8 cellular contexts compared by ENCODE assay signal in genomic region chr9:35071814-35072460, GRCh38. TPM values are rescaled to one million over a fixed set of nuclear protein-coding genes. Genes with fewer than 3 reads are reported as not detected.
DNase-seq lines count a peak whose midpoint lies in the region; ATAC-seq and TF ChIP-seq lines count a peak whose summit lies in the region.

No MANE protein-coding gene starts in this region.

- peak overlapping the region; percentile 92 for H3K4me3 Mint-ChIP-seq in activated naive CD4-positive, alpha-beta T cell treated with anti-CD3 and anti-CD28 coated beads for 36 hours

- DNase-seq in ELR (ENCODE audit: low read depth) (peak; percentile 95), SJCRH30 (peak; percentile 76 to 78), germinal center (ENCODE audit: low spot score) (peak; percentile 87), occipital lobe (lab: John Stamatoyannopoulos, UW) (peak; percentile 54), suprapubic skin (ENCODE audit: low spot score in 2 of 2) (peak; percentile 91 to 93)
- DNase-seq in activated naive CD4-positive, alpha-beta T cell treated with anti-CD3 and anti-CD28 coated beads for 36 hours: peak; percentile 77

- TF ChIP-seq CTCF in KMS-11 (conservative IDR thresholded peaks at IDR 0.05; ENCODE audit: low read depth, low read length): peak; percentile 39; the same call in 1 of the 2 replicates
- TF ChIP-seq CTCF in suprapubic skin (IDR thresholded peaks at IDR 0.05): peak in 1 of 2 donors; percentile 42

- intact Hi-C loops in activated naive CD4-positive, alpha-beta T cell treated with anti-CD3 and anti-CD28 coated beads for 36 hours (cut with micrococcal nuclease): loop anchor here (1.0 to 10.0 kb wide), 10 partner anchors 8 to 747 kb away; partner anchors contain the start of genes CREB3, DNAI1, DNAJB5 and FAM219A

- H3K27ac ChIP-seq in KMS-11 (peak overlapping the region; percentile 100), SJCRH30 (peak overlapping the region; percentile 88), suprapubic skin (peak overlapping the region; percentile 100)

- peaks cover 63% of the 10 kb centered on the region for H3K36me3 Mint-ChIP-seq in activated naive CD4-positive, alpha-beta T cell treated with anti-CD3 and anti-CD28 coated beads for 36 hours (ENCODE audit: low read depth)

- peak; percentile 40 for ATAC-seq in GM21825 (IDR thresholded peaks at IDR 0.05; ENCODE audit: unreplicated experiment)

- peaks cover 37% of the 10 kb centered on the region for H4K20me1 ChIP-seq in KMS-11 (ENCODE audit: insufficient read depth)

- H3K27me3 ChIP-seq in KMS-11 (ENCODE audit: insufficient read depth, low read depth) (no peaks in the 10 kb centered on the region), SJCRH30 (no peaks in the 10 kb centered on the region), suprapubic skin (no peaks in the 10 kb centered on the region)

- no peaks in the 10 kb centered on the region for H3K9me3 Mint-ChIP-seq in activated naive CD4-positive, alpha-beta T cell treated with anti-CD3 and anti-CD28 coated beads for 36 hours

- 0% methylated on average over 11 of the region's 79 CpGs for WGBS in suprapubic skin

- H3K4me1 Mint-ChIP-seq in activated naive CD4-positive, alpha-beta T cell treated with anti-CD3 and anti-CD28 coated beads for 36 hours (ENCODE audit: low read depth): peaks cover 57% of the 10 kb centered on the region

- H3K9ac ChIP-seq in KMS-11: peak overlapping the region; percentile 99

- H3K9me3 ChIP-seq in SJCRH30 (replicated peaks) (no peaks in the 10 kb centered on the region), suprapubic skin (no peaks in the 10 kb centered on the region)

- peak overlapping the region; percentile 62 for H3K4me2 ChIP-seq in KMS-11

- CTCF ChIA-PET in activated naive CD4-positive, alpha-beta T cell treated with anti-CD3 and anti-CD28 coated beads for 36 hours (lab: Charles Lee): interaction anchor here (0.6 to 5.1 kb wide), 9 partner anchors 8 to 172 kb away, joined by 3 to 30 read pairs (median 3); partner anchors contain the start of gene PIGO

- no peak for TF ChIP-seq EP300 in suprapubic skin (IDR thresholded peaks at IDR 0.05)

- H2AFZ ChIP-seq in KMS-11 (ENCODE audit: low read depth): peak overlapping the region; percentile 31; the same call in 1 of the 2 replicates

- peak overlapping the region; percentile 96 for H3K27ac Mint-ChIP-seq in activated naive CD4-positive, alpha-beta T cell treated with anti-CD3 and anti-CD28 coated beads for 36 hours

- H3K4me3 ChIP-seq in KMS-11 (IDR thresholded peaks at IDR 0.05; ENCODE audit: insufficient read depth, low read depth, low read length) (no peak overlapping the region), SJCRH30 (peak overlapping the region; percentile 80), suprapubic skin (peak overlapping the region; percentile 96)

- H3K36me3 ChIP-seq in KMS-11 (ENCODE audit: insufficient read depth): peaks cover 16% of the 10 kb centered on the region; the same call in 1 of the 2 replicates
- peaks cover 51% of the 10 kb centered on the region for H3K36me3 ChIP-seq in SJCRH30
- peaks cover 12% of the 10 kb centered on the region for H3K36me3 ChIP-seq in suprapubic skin

- H3K4me1 ChIP-seq in KMS-11 (ENCODE audit: low read depth, poor library complexity, severe bottlenecking): peaks cover 42% of the 10 kb centered on the region
- no peaks in the 10 kb centered on the region; the same call in 1 of the 2 replicates for H3K4me1 ChIP-seq in SJCRH30
- peaks cover 31% of the 10 kb centered on the region for H3K4me1 ChIP-seq in suprapubic skin

- peak in 1 of 2 donors; percentile 27 for TF ChIP-seq POLR2A in suprapubic skin (IDR thresholded peaks at IDR 0.05)

- H3K27me3 Mint-ChIP-seq in activated naive CD4-positive, alpha-beta T cell treated with anti-CD3 and anti-CD28 coated beads for 36 hours (ENCODE audit: low read depth): no peaks in the 10 kb centered on the region

- peaks cover 53% of the 10 kb centered on the region for H3K79me2 ChIP-seq in KMS-11 (ENCODE audit: insufficient read depth, low read depth)

RNA-seq across cellular contexts. Expression of gene VCP, which starts 0.5 kb away (rescaled TPM):
- 219 and 225 TPM in 2 replicates for total RNA-seq in SJCRH30 (2014; rRNA removed; shearing (Covaris generic))
- total RNA-seq in activated naive CD4-positive, alpha-beta T cell treated with anti-CD3 and anti-CD28 coated beads for 36 hours: 100 to 1,000 TPM; 218 to 226 TPM
- 171 TPM for total RNA-seq in occipital lobe
- 100 to 1,000 TPM; 128 to 187 (median 159) TPM for total RNA-seq in suprapubic skin

RNA-seq across cellular contexts. Expression of gene FANCG, which starts 7.8 kb away (rescaled TPM):
- total RNA-seq in SJCRH30 (2014; rRNA removed; shearing (Covaris generic)): 60.4 and 83.6 TPM in 2 replicates
- total RNA-seq in activated naive CD4-positive, alpha-beta T cell treated with anti-CD3 and anti-CD28 coated beads for 36 hours: 100 to 1,000 TPM; 109 to 118 TPM
- 31.7 TPM for total RNA-seq in occipital lobe
- 10 to 100 TPM; 24.2 to 39.7 (median 28.3) TPM for total RNA-seq in suprapubic skin

RNA-seq across cellular contexts. Expression of gene PIGO, which starts 24.5 kb away (rescaled TPM):
- 9.7 and 10.1 TPM in 2 replicates for total RNA-seq in SJCRH30 (2014; rRNA removed; shearing (Covaris generic))
- total RNA-seq in activated naive CD4-positive, alpha-beta T cell treated with anti-CD3 and anti-CD28 coated beads for 36 hours: 10 to 100 TPM; 22.8 to 23.7 TPM
- total RNA-seq in occipital lobe (9.4 TPM), suprapubic skin (10 to 100 TPM; 14.5 to 26.3 (median 23.1) TPM)

RNA-seq across cellular contexts. Expression of gene STOML2, which starts 31.0 kb away (rescaled TPM):
- 147 and 148 TPM in 2 replicates for total RNA-seq in SJCRH30 (2014; rRNA removed; shearing (Covaris generic))
- total RNA-seq in activated naive CD4-positive, alpha-beta T cell treated with anti-CD3 and anti-CD28 coated beads for 36 hours: 100 to 1,000 TPM; 165 to 168 TPM
- 48.7 TPM for total RNA-seq in occipital lobe
- 10 to 100 TPM; 48.8 to 99.2 (median 91.1) TPM for total RNA-seq in suprapubic skin

RNA-seq across cellular contexts. Expression of gene ATOSB, which starts 43.7 kb away (rescaled TPM):
- 4.0 and 4.5 TPM in 2 replicates for total RNA-seq in SJCRH30 (2014; rRNA removed; shearing (Covaris generic))
- 1 to 10 TPM; 3.4 to 3.7 TPM for total RNA-seq in activated naive CD4-positive, alpha-beta T cell treated with anti-CD3 and anti-CD28 coated beads for 36 hours
- total RNA-seq in occipital lobe: 11.4 TPM
- 10 to 100 TPM; 16.0 to 21.9 (median 21.4) TPM for total RNA-seq in suprapubic skin
